8 cellular contexts compared by ENCODE assay signal in genomic region chr1:156767101-156767878, GRCh38. TPM values are rescaled to one million over a fixed set of nuclear protein-coding genes. Genes with fewer than 3 reads are reported as not detected.
A peak's percentile ranks its signal among the peaks of the same experiment; 100 is the strongest.
DNase-seq lines count a peak whose midpoint lies in the region; ATAC-seq and TF ChIP-seq lines count a peak whose summit lies in the region.

TSS of gene PRCC (plus strand) at chr1:156767535. CDS start at chr1:156767772, 237 bp downstream.

- intact Hi-C loops in activated CD4-positive, alpha-beta T cell treated with anti-CD3 and anti-CD28 coated beads, Interleukin-2, amount 10 ng/mL, durations not matched to agents 24 days and 14 days (cut with micrococcal nuclease) = loop anchor here (1.0 to 2.0 kb wide), 5 partner anchors 16 to 262 kb away; partner anchors contain the start of genes HDGF, ISG20L2, METTL25B and MRPL24

- H3K36me3 Mint-ChIP-seq in activated CD4-positive, alpha-beta T cell treated with anti-CD3 and anti-CD28 coated beads, Interleukin-2, amount 10 ng/mL, durations not matched to agents 24 days and 14 days (ENCODE audit: low read depth) = peaks cover 27% of the 10 kb centered on the region

- TF ChIP-seq CTCF in BJ (IDR thresholded peaks at IDR 0.05; ENCODE audit: insufficient read depth, low read depth, low read length) = no peak

- H3K4me3 ChIP-seq in BJ (ENCODE audit: low read depth, low read length) = peak within 1 kb of the TSS; percentile 97

- no peaks in the 10 kb centered on the region for H3K27me3 Mint-ChIP-seq in activated CD4-positive, alpha-beta T cell treated with anti-CD3 and anti-CD28 coated beads, Interleukin-2, amount 10 ng/mL, durations not matched to agents 24 days and 14 days

- ATAC-seq in HG03460 (IDR thresholded peaks at IDR 0.05; ENCODE audit: unreplicated experiment) = peak; percentile 94

- H3K27ac Mint-ChIP-seq in activated CD4-positive, alpha-beta T cell treated with anti-CD3 and anti-CD28 coated beads, Interleukin-2, amount 10 ng/mL, durations not matched to agents 24 days and 14 days = peak within 1 kb of the TSS; percentile 79

- CTCF ChIA-PET in BJ (lab: Yijun Ruan, JAX) = interaction anchor here (0.6 to 3.3 kb wide), 8 partner anchors 15 to 123 kb away, joined by 3 to 17 read pairs (median 4); partner anchors contain the start of gene MRPL24

- DNase-seq in BJ (ENCODE audit: low read depth) (peak; percentile 100), GM19240 (ENCODE audit: insufficient read length, low spot score) (peak; percentile 91), NCI-H526 (lab: John Stamatoyannopoulos, UW) (peak; percentile 100), cortex of kidney (lab: John Stamatoyannopoulos, UW) (peak; percentile 44), left kidney (ENCODE audit: low read depth, low spot score) (peak; percentile 100)
- DNase-seq in activated CD4-positive, alpha-beta T cell treated with anti-CD3 and anti-CD28 coated beads, Interleukin-2, amount 10 ng/mL, durations not matched to agents 24 days and 14 days = peak; percentile 99
- peak; percentile 93 to 95 for DNase-seq in stimulated activated CD4-positive, alpha-beta T cell treated with anti-CD3 and anti-CD28 coated beads, Interleukin-2, amount 100 ng/mL, for 24 hours

- peaks cover 3% of the 10 kb centered on the region for H3K36me3 ChIP-seq in BJ (ENCODE audit: control insufficient read depth, insufficient read depth, low read length)

- no peaks in the 10 kb centered on the region for H3K27me3 ChIP-seq in BJ (ENCODE audit: control insufficient read depth, insufficient read depth, low read length)

- POLR2A ChIA-PET in BJ (lab: Charles Lee) = interaction anchor here (0.6 to 1.4 kb wide), 2 partner anchors 26 to 27 kb away, joined by 4 to 11 read pairs; partner anchors contain the start of gene MRPL24

- no peak within 1 kb of the TSS for H3K4me3 Mint-ChIP-seq in activated CD4-positive, alpha-beta T cell treated with anti-CD3 and anti-CD28 coated beads, Interleukin-2, amount 10 ng/mL, durations not matched to agents 24 days and 14 days

- H3K4me1 Mint-ChIP-seq in activated CD4-positive, alpha-beta T cell treated with anti-CD3 and anti-CD28 coated beads, Interleukin-2, amount 10 ng/mL, durations not matched to agents 24 days and 14 days = peaks cover 33% of the 10 kb centered on the region

- H3K9me3 Mint-ChIP-seq in activated CD4-positive, alpha-beta T cell treated with anti-CD3 and anti-CD28 coated beads, Interleukin-2, amount 10 ng/mL, durations not matched to agents 24 days and 14 days = no peaks in the 10 kb centered on the region

RNA-seq across cellular contexts. Expression of gene PRCC, which starts in this region (rescaled TPM):
- polyA plus RNA-seq in BJ (2011; rRNA removed) = 60.3 and 93.6 TPM in 2 replicates
- polyA minus RNA-seq in BJ (2011; rRNA and poly(A)+ RNA removed) = 62.6 and 103 TPM in 2 replicates
- 106 and 120 TPM in 2 replicates for total RNA-seq in activated CD4-positive, alpha-beta T cell treated with anti-CD3 and anti-CD28 coated beads, Interleukin-2, amount 10 ng/mL, durations not matched to agents 24 days and 14 days

Comparison
In these comparisons a context has a peak if more than half of its experiments do, and no peak if none do; other contexts are left out.
1. Peak in every context shown above with its lines: DNase-seq, ATAC-seq and H3K4me3 ChIP-seq.
2. DNase-seq: peak in every context shown above with its lines; median percentile 100 in BJ; 100 in NCI-H526; 100 in left kidney; 99 in activated CD4-positive, alpha-beta T cell treated with anti-CD3 and anti-CD28 coated beads, Interleukin-2, amount 10 ng/mL, durations not matched to agents 24 days and 14 days; 94 in stimulated activated CD4-positive, alpha-beta T cell treated with anti-CD3 and anti-CD28 coated beads, Interleukin-2, amount 100 ng/mL, for 24 hours; 91 in GM19240; 44 in cortex of kidney.